1 cellular context compared by ENCODE assay signal in the genomic region with DNA sequence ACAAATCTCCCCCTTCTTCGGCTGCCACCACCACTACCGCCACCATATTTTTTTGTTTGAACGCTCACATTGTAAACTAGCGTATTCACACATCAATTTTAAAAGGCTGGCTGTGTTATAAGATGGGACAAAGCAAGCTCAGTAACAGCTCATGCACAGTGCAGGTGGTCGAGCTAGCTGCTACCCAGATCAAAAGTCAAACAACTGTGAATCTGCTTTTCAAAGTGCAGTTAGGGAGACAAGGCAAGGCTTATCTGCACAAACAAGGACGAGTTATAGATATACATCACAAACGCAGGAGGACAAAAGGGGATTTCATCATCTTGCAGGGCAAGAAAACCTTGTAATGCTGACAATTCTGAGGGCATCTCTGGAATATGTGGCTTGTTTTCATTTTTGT.
TF ChIP-seq lines count a peak whose summit lies in the region.

No MANE protein-coding gene starts in this region.

TF ChIP-seq in HepG2, 621 proteins besides CTCF, POLR2A, EP300 and RAD21 (continued from another document and continues in another):
- peak; percentile 59; the same call in 1 of the 2 replicates for TF ChIP-seq KDM4B (CRISPR knock-in tag; IDR thresholded peaks at IDR 0.05)
- TF ChIP-seq YEATS4 (CRISPR knock-in tag; IDR thresholded peaks at IDR 0.05; ENCODE audit: borderline replicate concordance) = 0 out of 2 replicates have a peak, but pooled peaks have one; percentile 19
- no peak for TF ChIP-seq ZNF777 (CRISPR knock-in tag; IDR thresholded peaks at IDR 0.05)
- TF ChIP-seq SPEN (CRISPR knock-in tag; IDR thresholded peaks at IDR 0.05; ENCODE audit: low read depth) = no peak
- no peak for TF ChIP-seq TRIM24 (CRISPR knock-in tag; IDR thresholded peaks at IDR 0.05)
- TF ChIP-seq NFIC (IDR thresholded peaks at IDR 0.05; ENCODE audit: low read length) = peak; percentile 72; the same call in 1 of the 2 replicates
- no peak for TF ChIP-seq XBP1 (CRISPR knock-in tag; IDR thresholded peaks at IDR 0.05)
- TF ChIP-seq ZSCAN31 (CRISPR knock-in tag; IDR thresholded peaks at IDR 0.05; ENCODE audit: low read depth) = no peak
- no peak for TF ChIP-seq HNRNPUL1 (IDR thresholded peaks at IDR 0.05; ENCODE audit: low read depth, low read length)
- TF ChIP-seq ZNF430 (CRISPR knock-in tag; IDR thresholded peaks at IDR 0.05) = no peak
- TF ChIP-seq CBFB (CRISPR knock-in tag; IDR thresholded peaks at IDR 0.05) = no peak
- peak; percentile 78 for TF ChIP-seq FOSL2 (CRISPR knock-in tag; IDR thresholded peaks at IDR 0.05)
- no peak for TF ChIP-seq ZNF83 (CRISPR knock-in tag; IDR thresholded peaks at IDR 0.05; ENCODE audit: borderline replicate concordance)
- TF ChIP-seq, protein P1, sequence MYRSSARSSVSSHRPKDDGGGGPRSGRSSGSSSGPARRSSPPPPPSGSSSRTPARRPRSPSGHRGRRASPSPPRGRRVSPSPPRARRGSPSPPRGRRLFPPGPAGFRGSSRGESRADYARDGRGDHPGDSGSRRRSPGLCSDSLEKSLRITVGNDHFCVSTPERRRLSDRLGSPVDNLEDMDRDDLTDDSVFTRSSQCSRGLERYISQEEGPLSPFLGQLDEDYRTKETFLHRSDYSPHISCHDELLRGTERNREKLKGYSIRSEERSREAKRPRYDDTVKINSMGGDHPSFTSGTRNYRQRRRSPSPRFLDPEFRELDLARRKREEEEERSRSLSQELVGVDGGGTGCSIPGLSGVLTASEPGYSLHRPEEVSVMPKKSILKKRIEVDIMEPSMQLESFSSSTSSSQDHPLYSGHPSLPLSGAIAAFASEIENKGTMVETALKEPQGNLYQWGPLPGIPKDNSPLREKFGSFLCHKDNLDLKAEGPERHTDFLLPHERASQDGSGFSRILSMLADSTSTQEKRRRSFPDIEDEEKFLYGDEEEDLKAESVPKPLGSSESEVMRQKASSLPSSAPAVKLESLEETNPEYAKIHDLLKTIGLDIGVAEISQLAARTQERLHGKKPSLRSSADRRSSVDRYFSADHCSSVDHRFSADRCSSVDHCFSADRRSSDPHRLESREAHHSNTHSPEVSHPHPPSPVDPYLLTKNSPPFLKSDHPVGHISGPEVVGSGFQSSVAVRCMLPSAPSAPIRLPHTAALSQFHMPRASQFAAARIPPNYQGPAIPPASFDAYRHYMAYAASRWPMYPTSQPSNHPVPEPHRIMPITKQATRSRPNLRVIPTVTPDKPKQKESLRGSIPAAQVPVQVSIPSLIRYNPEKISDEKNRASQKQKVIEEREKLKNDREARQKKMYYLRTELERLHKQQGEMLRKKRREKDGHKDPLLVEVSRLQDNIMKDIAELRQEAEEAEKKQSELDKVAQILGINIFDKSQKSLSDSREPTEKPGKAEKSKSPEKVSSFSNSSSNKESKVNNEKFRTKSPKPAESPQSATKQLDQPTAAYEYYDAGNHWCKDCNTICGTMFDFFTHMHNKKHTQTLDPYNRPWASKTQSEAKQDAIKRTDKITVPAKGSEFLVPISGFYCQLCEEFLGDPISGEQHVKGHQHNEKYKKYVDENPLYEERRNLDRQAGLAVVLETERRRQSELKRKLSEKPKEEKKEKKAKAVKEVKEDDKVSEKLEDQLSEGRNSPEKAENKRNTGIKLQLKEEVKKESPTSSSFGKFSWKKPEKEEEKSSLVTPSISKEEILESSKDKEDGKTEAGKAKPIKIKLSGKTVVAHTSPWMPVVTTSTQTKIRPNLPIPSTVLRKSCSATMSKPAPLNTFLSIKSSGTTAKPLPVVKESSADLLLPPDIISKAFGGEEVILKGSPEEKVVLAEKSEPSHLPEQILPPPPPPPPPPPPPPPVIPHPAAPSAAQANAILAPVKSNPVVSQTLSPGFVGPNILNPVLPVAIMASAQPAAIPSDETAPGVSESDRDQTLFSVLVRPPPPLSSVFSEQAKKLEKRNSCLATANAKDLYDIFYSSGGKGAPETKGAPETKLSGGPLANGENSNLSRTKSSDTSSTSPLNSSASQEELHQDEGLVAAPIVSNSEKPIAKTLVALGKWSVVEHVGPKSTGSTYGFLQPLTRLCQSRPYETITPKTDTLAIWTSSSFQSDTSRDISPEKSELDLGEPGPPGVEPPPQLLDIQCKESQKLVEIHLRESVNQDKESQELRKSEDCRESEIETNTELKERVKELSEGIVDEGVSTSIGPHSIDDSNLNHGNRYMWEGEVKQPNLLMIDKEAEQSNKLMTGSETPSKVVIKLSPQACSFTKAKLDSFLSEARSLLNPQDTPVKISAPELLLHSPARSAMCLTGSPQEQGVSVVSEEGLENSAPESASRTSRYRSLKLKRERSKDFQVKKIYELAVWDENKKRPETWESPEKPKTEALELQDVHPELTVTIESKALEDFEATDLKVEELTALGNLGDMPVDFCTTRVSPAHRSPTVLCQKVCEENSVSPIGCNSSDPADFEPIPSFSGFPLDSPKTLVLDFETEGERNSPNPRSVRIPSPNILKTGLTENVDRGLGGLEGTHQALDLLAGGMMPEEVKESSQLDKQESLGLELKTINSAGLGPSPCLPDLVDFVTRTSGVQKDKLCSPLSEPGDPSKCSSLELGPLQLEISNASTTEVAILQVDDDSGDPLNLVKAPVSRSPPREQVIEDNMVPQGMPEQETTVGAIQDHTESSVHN (CRISPR knock-in tag; IDR thresholded peaks at IDR 0.05) = no peak
- TF ChIP-seq, protein P2, sequence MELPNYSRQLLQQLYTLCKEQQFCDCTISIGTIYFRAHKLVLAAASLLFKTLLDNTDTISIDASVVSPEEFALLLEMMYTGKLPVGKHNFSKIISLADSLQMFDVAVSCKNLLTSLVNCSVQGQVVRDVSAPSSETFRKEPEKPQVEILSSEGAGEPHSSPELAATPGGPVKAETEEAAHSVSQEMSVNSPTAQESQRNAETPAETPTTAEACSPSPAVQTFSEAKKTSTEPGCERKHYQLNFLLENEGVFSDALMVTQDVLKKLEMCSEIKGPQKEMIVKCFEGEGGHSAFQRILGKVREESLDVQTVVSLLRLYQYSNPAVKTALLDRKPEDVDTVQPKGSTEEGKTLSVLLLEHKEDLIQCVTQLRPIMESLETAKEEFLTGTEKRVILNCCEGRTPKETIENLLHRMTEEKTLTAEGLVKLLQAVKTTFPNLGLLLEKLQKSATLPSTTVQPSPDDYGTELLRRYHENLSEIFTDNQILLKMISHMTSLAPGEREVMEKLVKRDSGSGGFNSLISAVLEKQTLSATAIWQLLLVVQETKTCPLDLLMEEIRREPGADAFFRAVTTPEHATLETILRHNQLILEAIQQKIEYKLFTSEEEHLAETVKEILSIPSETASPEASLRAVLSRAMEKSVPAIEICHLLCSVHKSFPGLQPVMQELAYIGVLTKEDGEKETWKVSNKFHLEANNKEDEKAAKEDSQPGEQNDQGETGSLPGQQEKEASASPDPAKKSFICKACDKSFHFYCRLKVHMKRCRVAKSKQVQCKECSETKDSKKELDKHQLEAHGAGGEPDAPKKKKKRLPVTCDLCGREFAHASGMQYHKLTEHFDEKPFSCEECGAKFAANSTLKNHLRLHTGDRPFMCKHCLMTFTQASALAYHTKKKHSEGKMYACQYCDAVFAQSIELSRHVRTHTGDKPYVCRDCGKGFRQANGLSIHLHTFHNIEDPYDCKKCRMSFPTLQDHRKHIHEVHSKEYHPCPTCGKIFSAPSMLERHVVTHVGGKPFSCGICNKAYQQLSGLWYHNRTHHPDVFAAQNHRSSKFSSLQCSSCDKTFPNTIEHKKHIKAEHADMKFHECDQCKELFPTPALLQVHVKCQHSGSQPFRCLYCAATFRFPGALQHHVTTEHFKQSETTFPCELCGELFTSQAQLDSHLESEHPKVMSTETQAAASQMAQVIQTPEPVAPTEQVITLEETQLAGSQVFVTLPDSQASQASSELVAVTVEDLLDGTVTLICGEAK (IDR thresholded peaks at IDR 0.05) = no peak
- TF ChIP-seq, protein P2 (CRISPR knock-in tag; IDR thresholded peaks at IDR 0.05) = no peak; the same call in 1 of the 2 replicates
- no peak for TF ChIP-seq ZNF546 (CRISPR knock-in tag; conservative IDR thresholded peaks at IDR 0.05)
- TF ChIP-seq ZNF883 (CRISPR knock-in tag; IDR thresholded peaks at IDR 0.05; ENCODE audit: not compliant biosample characterization) = no peak
- no peak for TF ChIP-seq ZNF747 (CRISPR knock-in tag; IDR thresholded peaks at IDR 0.05; ENCODE audit: borderline replicate concordance)
- no peak for TF ChIP-seq ZNF672 (CRISPR knock-in tag; IDR thresholded peaks at IDR 0.05)
- TF ChIP-seq ZNF224 (CRISPR knock-in tag; IDR thresholded peaks at IDR 0.05) = no peak
- TF ChIP-seq ZNF773 (CRISPR knock-in tag; IDR thresholded peaks at IDR 0.05; ENCODE audit: borderline replicate concordance) = no peak
- TF ChIP-seq KDM3A (CRISPR knock-in tag; IDR thresholded peaks at IDR 0.05; ENCODE audit: low read depth) = 0 out of 2 replicates have a peak, but pooled peaks have one; percentile 30
- TF ChIP-seq MIER3 (CRISPR knock-in tag; IDR thresholded peaks at IDR 0.05; ENCODE audit: borderline replicate concordance) = peak; percentile 78; the same call in 1 of the 2 replicates
- TF ChIP-seq ZNF607 (CRISPR knock-in tag; IDR thresholded peaks at IDR 0.05; ENCODE audit: borderline replicate concordance) = no peak
- no peak for TF ChIP-seq ZNF616 (CRISPR knock-in tag; IDR thresholded peaks at IDR 0.05; ENCODE audit: low read depth)
- TF ChIP-seq, protein P3, sequence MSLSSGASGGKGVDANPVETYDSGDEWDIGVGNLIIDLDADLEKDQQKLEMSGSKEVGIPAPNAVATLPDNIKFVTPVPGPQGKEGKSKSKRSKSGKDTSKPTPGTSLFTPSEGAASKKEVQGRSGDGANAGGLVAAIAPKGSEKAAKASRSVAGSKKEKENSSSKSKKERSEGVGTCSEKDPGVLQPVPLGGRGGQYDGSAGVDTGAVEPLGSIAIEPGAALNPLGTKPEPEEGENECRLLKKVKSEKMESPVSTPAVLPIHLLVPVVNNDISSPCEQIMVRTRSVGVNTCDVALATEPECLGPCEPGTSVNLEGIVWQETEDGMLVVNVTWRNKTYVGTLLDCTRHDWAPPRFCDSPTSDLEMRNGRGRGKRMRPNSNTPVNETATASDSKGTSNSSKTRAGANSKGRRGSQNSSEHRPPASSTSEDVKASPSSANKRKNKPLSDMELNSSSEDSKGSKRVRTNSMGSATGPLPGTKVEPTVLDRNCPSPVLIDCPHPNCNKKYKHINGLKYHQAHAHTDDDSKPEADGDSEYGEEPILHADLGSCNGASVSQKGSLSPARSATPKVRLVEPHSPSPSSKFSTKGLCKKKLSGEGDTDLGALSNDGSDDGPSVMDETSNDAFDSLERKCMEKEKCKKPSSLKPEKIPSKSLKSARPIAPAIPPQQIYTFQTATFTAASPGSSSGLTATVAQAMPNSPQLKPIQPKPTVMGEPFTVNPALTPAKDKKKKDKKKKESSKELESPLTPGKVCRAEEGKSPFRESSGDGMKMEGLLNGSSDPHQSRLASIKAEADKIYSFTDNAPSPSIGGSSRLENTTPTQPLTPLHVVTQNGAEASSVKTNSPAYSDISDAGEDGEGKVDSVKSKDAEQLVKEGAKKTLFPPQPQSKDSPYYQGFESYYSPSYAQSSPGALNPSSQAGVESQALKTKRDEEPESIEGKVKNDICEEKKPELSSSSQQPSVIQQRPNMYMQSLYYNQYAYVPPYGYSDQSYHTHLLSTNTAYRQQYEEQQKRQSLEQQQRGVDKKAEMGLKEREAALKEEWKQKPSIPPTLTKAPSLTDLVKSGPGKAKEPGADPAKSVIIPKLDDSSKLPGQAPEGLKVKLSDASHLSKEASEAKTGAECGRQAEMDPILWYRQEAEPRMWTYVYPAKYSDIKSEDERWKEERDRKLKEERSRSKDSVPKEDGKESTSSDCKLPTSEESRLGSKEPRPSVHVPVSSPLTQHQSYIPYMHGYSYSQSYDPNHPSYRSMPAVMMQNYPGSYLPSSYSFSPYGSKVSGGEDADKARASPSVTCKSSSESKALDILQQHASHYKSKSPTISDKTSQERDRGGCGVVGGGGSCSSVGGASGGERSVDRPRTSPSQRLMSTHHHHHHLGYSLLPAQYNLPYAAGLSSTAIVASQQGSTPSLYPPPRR (CRISPR knock-in tag; IDR thresholded peaks at IDR 0.05; ENCODE audit: borderline replicate concordance) = peak; percentile 76; the same call in 1 of the 2 replicates
- TF ChIP-seq ZNF780A (CRISPR knock-in tag; IDR thresholded peaks at IDR 0.05) = no peak
- TF ChIP-seq AKAP8 (CRISPR knock-in tag; IDR thresholded peaks at IDR 0.05) = no peak
- TF ChIP-seq ZMAT3 (CRISPR knock-in tag; conservative IDR thresholded peaks at IDR 0.05) = 0 out of 2 replicates have a peak, but pooled peaks have one; percentile 30
- no peak for TF ChIP-seq TOPORS (CRISPR knock-in tag; IDR thresholded peaks at IDR 0.05)
- no peak for TF ChIP-seq SNAI1 (CRISPR knock-in tag; IDR thresholded peaks at IDR 0.05; ENCODE audit: borderline replicate concordance)
- no peak for TF ChIP-seq WIZ (CRISPR knock-in tag; IDR thresholded peaks at IDR 0.05)
- TF ChIP-seq NFE2 (CRISPR knock-in tag; IDR thresholded peaks at IDR 0.05) = no peak
- TF ChIP-seq MZF1 (CRISPR knock-in tag; IDR thresholded peaks at IDR 0.05; ENCODE audit: borderline replicate concordance) = no peak
- 0 out of 2 replicates have a peak, but pooled peaks have one; percentile 60 for TF ChIP-seq ZKSCAN8 (CRISPR knock-in tag; IDR thresholded peaks at IDR 0.05; ENCODE audit: borderline replicate concordance)
- 0 out of 2 replicates have a peak, but pooled peaks have one; percentile 30 for TF ChIP-seq ZSCAN29 (CRISPR knock-in tag; conservative IDR thresholded peaks at IDR 0.05)
- TF ChIP-seq ZBTB38 (CRISPR knock-in tag; IDR thresholded peaks at IDR 0.05) = peak; percentile 52; the same call in 1 of the 2 replicates
- TF ChIP-seq ZMYM4 (CRISPR knock-in tag; IDR thresholded peaks at IDR 0.05) = peak; percentile 79
